1 cellular context compared by ENCODE assay signal in genomic region chr6:36353411-36353915, GRCh38.
TF ChIP-seq lines count a peak whose summit lies in the region.

No MANE protein-coding gene starts in this region.

TF ChIP-seq in K562, 482 proteins besides CTCF, POLR2A, EP300 and RAD21:
- peak; percentile 52; the same call in 1 of the 2 replicates for TF ChIP-seq BHLHE40 (IDR thresholded peaks at IDR 0.05; ENCODE audit: low read length)
- TF ChIP-seq MEIS2 (IDR thresholded peaks at IDR 0.05; ENCODE audit: partially characterized antibody) = peak; percentile 27
- 0 out of 2 replicates have a peak, but pooled peaks have one; percentile 19 for TF ChIP-seq DPF2 (IDR thresholded peaks at IDR 0.05)
- no peak for TF ChIP-seq CBX2 (IDR thresholded peaks at IDR 0.05; ENCODE audit: insufficient read depth, low read length, poor library complexity, severe bottlenecking)
- no peak for TF ChIP-seq NR2C2 (CRISPR knock-in tag; IDR thresholded peaks at IDR 0.05)
- no peak for TF ChIP-seq NR2C2 (tag; IDR thresholded peaks at IDR 0.05)
- peak; percentile 47; the same call in 1 of the 2 replicates for TF ChIP-seq JUN (IDR thresholded peaks at IDR 0.05; ENCODE audit: borderline replicate concordance, low read depth, low read length)
- TF ChIP-seq JUN (CRISPR knock-in tag; IDR thresholded peaks at IDR 0.05; ENCODE audit: borderline replicate concordance) = no peak
- TF ChIP-seq ATF7 (IDR thresholded peaks at IDR 0.05) = peak; percentile 33; the same call in 1 of the 2 replicates
- peak; percentile 46; the same call in 1 of the 2 replicates for TF ChIP-seq JUND (IDR thresholded peaks at IDR 0.05; ENCODE audit: borderline replicate concordance, low read depth, low read length)
- no peak; the same call in 2 of the 3 replicates for TF ChIP-seq JUND (tag; IDR thresholded peaks at IDR 0.05; ENCODE audit: borderline replicate concordance, low read depth, low read length)
- TF ChIP-seq ATF3 (IDR thresholded peaks at IDR 0.05) = peak; percentile 86
- no peak for TF ChIP-seq ATF3 (CRISPR knock-in tag; conservative IDR thresholded peaks at IDR 0.05)
